ENCODE assay signal across 14 cellular contexts in the genomic region with DNA sequence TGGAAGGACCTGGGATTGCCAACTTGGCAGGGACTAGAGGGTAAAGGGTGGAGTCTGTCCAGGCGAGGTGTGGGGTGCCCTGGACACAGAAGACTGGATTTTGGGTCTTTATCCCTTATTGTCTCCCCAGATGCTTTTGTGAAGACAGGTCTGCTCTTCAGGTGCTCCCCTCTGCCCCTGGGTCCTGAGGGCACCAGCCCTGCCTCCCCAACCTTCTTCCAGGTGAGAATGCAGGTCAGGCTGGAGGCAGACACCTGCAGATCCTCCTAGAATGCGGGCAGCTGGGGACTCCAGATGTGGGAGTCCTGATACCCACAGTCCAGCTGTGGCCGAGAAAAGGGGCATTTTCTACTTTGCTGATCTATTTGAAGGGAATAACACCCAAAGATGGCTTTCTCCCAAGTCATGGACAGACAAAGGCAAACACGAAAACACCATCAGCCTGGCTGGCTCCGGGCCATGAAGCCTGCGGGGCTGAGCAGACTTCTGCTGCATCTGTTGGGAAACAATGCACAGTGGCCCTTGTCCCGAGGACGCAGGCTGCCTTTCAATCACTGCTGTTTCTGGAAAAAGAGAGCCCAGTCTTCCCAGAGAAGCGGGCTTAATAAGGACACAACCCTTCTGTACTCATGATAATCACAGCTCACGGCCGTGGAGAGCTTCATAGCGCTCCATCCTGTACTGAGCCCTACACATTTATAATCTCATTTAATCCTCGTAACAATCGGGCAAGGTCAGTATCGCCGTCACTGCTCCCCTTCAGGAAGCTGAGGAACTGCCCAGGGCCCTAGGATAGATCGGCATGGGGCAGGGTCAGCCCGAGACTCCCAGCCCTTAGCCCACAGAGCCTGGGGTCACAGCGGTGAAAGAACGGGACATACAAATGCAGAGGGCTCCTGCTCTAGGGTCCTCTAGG.
DNase-seq lines count a peak whose midpoint lies in the region; ATAC-seq lines count a peak whose summit lies in the region.
"Had no signal": no experiment of that assay in that cellular context is flagged by ENCODE, and none has a peak within 500 bp of the region (broad histone marks: within the 10 kb centered on the region; RNA-seq: fewer than 3 reads in every experiment).

No MANE protein-coding gene starts in this region.

- no peak for ATAC-seq in activated T-cell treated with anti-CD3 and anti-CD28 coated beads, Interleukin-2, amount 50 U/mL, for 72 hours (replicated peaks in 1 of 2)
- ATAC-seq in HG03520 (IDR thresholded peaks at IDR 0.05; ENCODE audit: unreplicated experiment) = no peak
- ATAC-seq in HG03039 (IDR thresholded peaks at IDR 0.05; ENCODE audit: unreplicated experiment) = no peak
- ATAC-seq: gastroesophageal sphincter, Panc1 had no signal

- no peak overlapping the region for H3K4me3 Mint-ChIP-seq in activated T-cell treated with anti-CD3 and anti-CD28 coated beads, Interleukin-2, amount 50 U/mL, for 72 hours
- H3K4me3 Mint-ChIP-seq in activated CD4-positive, alpha-beta memory T cell treated with anti-CD3 and anti-CD28 coated beads for 36 hours = no peak overlapping the region
- H3K4me3 Mint-ChIP-seq in T-helper 2 cell treated with Interferon-gamma antibody and Interleukin-4, amounts not matched to agents 5 μg/mL and 100 μg/mL, for 36 hours = no peak overlapping the region
- H3K4me3 Mint-ChIP-seq: mesothelial cell of epicardium had no signal

- CTCF ChIA-PET in activated CD4-positive, alpha-beta memory T cell treated with anti-CD3 and anti-CD28 coated beads for 36 hours (lab: Charles Lee) = interaction anchor here (0.9 to 2.8 kb wide), 4 partner anchors 11 to 103 kb away, joined by 3 to 12 read pairs (median 5); no protein-coding TSS in a partner anchor

- peaks cover 14% of the 10 kb centered on the region for H3K4me1 Mint-ChIP-seq in activated T-cell treated with anti-CD3 and anti-CD28 coated beads, Interleukin-2, amount 50 U/mL, for 72 hours (ENCODE audit: low read depth)
- H3K4me1 Mint-ChIP-seq in activated CD4-positive, alpha-beta memory T cell treated with anti-CD3 and anti-CD28 coated beads for 36 hours (ENCODE audit: low read depth) = peaks cover 9% of the 10 kb centered on the region
- peaks cover 11% of the 10 kb centered on the region for H3K4me1 Mint-ChIP-seq in T-helper 2 cell treated with Interferon-gamma antibody and Interleukin-4, amounts not matched to agents 5 μg/mL and 100 μg/mL, for 36 hours (ENCODE audit: low read depth)

- no peaks in the 10 kb centered on the region for H3K27me3 Mint-ChIP-seq in activated T-cell treated with anti-CD3 and anti-CD28 coated beads, Interleukin-2, amount 50 U/mL, for 72 hours (ENCODE audit: low read depth)
- no peaks in the 10 kb centered on the region for H3K27me3 Mint-ChIP-seq in activated CD4-positive, alpha-beta memory T cell treated with anti-CD3 and anti-CD28 coated beads for 36 hours
- H3K27me3 Mint-ChIP-seq in T-helper 2 cell treated with Interferon-gamma antibody and Interleukin-4, amounts not matched to agents 5 μg/mL and 100 μg/mL, for 36 hours (ENCODE audit: low read depth) = no peaks in the 10 kb centered on the region

- H3K27ac ChIP-seq in temporal lobe (ENCODE audit: low read depth, low read length) = peak overlapping the region; percentile 96
- H3K27ac ChIP-seq: gastroesophageal sphincter, stomach had no signal

- H3K36me3 Mint-ChIP-seq in activated T-cell treated with anti-CD3 and anti-CD28 coated beads, Interleukin-2, amount 50 U/mL, for 72 hours (ENCODE audit: insufficient read depth in 2 of 2) = no peaks in the 10 kb centered on the region
- no peaks in the 10 kb centered on the region for H3K36me3 Mint-ChIP-seq in activated CD4-positive, alpha-beta memory T cell treated with anti-CD3 and anti-CD28 coated beads for 36 hours
- no peaks in the 10 kb centered on the region for H3K36me3 Mint-ChIP-seq in T-helper 2 cell treated with Interferon-gamma antibody and Interleukin-4, amounts not matched to agents 5 μg/mL and 100 μg/mL, for 36 hours (ENCODE audit: low read depth)
- H3K36me3 Mint-ChIP-seq: mesothelial cell of epicardium had no signal

- no peaks in the 10 kb centered on the region for H3K9me3 Mint-ChIP-seq in activated T-cell treated with anti-CD3 and anti-CD28 coated beads, Interleukin-2, amount 50 U/mL, for 72 hours
- no peaks in the 10 kb centered on the region for H3K9me3 Mint-ChIP-seq in activated CD4-positive, alpha-beta memory T cell treated with anti-CD3 and anti-CD28 coated beads for 36 hours
- H3K9me3 Mint-ChIP-seq in T-helper 2 cell treated with Interferon-gamma antibody and Interleukin-4, amounts not matched to agents 5 μg/mL and 100 μg/mL, for 36 hours = no peaks in the 10 kb centered on the region
- H3K9me3 Mint-ChIP-seq: mesothelial cell of epicardium had no signal

- POLR2A ChIA-PET in activated CD4-positive, alpha-beta memory T cell treated with anti-CD3 and anti-CD28 coated beads for 36 hours (lab: Charles Lee) = no interaction called here

- intact Hi-C loops in activated CD4-positive, alpha-beta memory T cell treated with anti-CD3 and anti-CD28 coated beads for 36 hours (cut with micrococcal nuclease) = no loop called here

- peak; percentile 4 to 6 for DNase-seq in activated T-cell treated with anti-CD3 and anti-CD28 coated beads, Interleukin-2, amount 50 U/mL, for 48 hours
- no peak for DNase-seq in activated T-cell treated with anti-CD3 and anti-CD28 coated beads, Interleukin-2, amount 50 U/mL, for 72 hours
- peak; percentile 3 for DNase-seq in activated CD4-positive, alpha-beta memory T cell treated with anti-CD3 and anti-CD28 coated beads for 36 hours
- DNase-seq in inferior parietal cortex (ENCODE audit: extremely low spot score) = peak; percentile 93
- DNase-seq in T-helper 2 cell treated with Interferon-gamma antibody and Interleukin-4, amounts not matched to agents 5 μg/mL and 100 μg/mL, for 36 hours (ENCODE audit: low spot score) = no peak
- DNase-seq: activated CD4-positive, alpha-beta T cell treated with anti-CD3 and anti-CD28 coated beads for 4 hours; Karpas-422; stomach had no signal

- no peak overlapping the region for H3K27ac Mint-ChIP-seq in activated T-cell treated with anti-CD3 and anti-CD28 coated beads, Interleukin-2, amount 50 U/mL, for 72 hours
- H3K27ac Mint-ChIP-seq in activated CD4-positive, alpha-beta memory T cell treated with anti-CD3 and anti-CD28 coated beads for 36 hours = no peak overlapping the region
- H3K27ac Mint-ChIP-seq in T-helper 2 cell treated with Interferon-gamma antibody and Interleukin-4, amounts not matched to agents 5 μg/mL and 100 μg/mL, for 36 hours = no peak overlapping the region
- H3K27ac Mint-ChIP-seq: mesothelial cell of epicardium had no signal

Comparison
In these comparisons a context has a peak if more than half of its experiments do, and no peak if none do; other contexts are left out.
1. DNase-seq: peak in activated T-cell treated with anti-CD3 and anti-CD28 coated beads, Interleukin-2, amount 50 U/mL, for 48 hours (2 of 2), activated CD4-positive, alpha-beta memory T cell treated with anti-CD3 and anti-CD28 coated beads for 36 hours (single experiment) and inferior parietal cortex (single experiment); none in activated T-cell treated with anti-CD3 and anti-CD28 coated beads, Interleukin-2, amount 50 U/mL, for 72 hours (0 of 2) and T-helper 2 cell treated with Interferon-gamma antibody and Interleukin-4, amounts not matched to agents 5 μg/mL and 100 μg/mL, for 36 hours (single experiment).